9 cellular contexts compared by ENCODE assay signal in the genomic region with DNA sequence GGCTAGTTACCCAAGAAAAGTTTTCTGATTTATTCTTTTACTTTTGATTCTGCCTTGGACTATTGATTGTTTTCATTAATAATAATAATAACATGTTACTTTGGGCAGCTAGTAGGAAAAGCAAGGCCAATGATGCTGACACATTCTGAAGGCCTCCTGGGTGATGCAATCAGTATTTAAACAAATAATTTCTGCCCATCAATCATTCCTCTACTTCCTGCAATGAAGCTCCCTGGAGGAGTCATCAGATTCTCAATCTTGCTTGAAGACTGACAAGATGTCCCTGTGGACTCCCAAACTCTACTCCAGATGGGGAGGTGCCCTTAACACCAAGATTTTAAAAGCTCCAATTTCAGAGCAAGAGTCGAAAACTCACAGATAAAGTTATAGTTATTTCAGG. TPM values are rescaled to one million over a fixed set of nuclear protein-coding genes. Genes with fewer than 3 reads are reported as not detected.
DNase-seq lines count a peak whose midpoint lies in the region; ATAC-seq, FAIRE-seq and TF ChIP-seq lines count a peak whose summit lies in the region.
"Had no signal": no experiment of that assay in that cellular context is flagged by ENCODE, and none has a peak within 500 bp of the region (broad histone marks: within the 10 kb centered on the region; RNA-seq: fewer than 3 reads in every experiment).

Gene SPX, plus strand, starts transcription at position 244 of the 400 bp plus-strand sequence. CDS start 177 bp downstream, outside the sequence.

- H3K4me2 ChIP-seq in H1 (ENCODE audit: insufficient read depth in 1 of 2, low read depth in 2 of 2, low read length in 2 of 2): peak within 1 kb of the TSS; percentile 67 to 86

- H2BK20ac ChIP-seq in H1 (ENCODE audit: low read length): no peak within 1 kb of the TSS

- no peaks in the 10 kb centered on the region for H3K79me2 ChIP-seq in H1 (ENCODE audit: control insufficient read depth in 1 of 2, insufficient read depth in 2 of 2, low read length in 2 of 2)

- no peak for FAIRE-seq in H1 (lab: Jason Lieb, UNC)

- H3K27ac Mint-ChIP-seq in CD8-positive, alpha-beta T cell: no peak within 1 kb of the TSS
- peak within 1 kb of the TSS in 2 of 3 experiments; percentile 60 to 64 for H3K27ac Mint-ChIP-seq in nephron

- intact Hi-C loops in CD8-positive, alpha-beta T cell (cut with DNase I, micrococcal nuclease): no loop called here

- peak within 1 kb of the TSS; percentile 54 for H2AFZ ChIP-seq in H1 (ENCODE audit: low read length)

- no peak for DNase-seq in CD8-positive, alpha-beta T cell
- DNase-seq in NB4 (ENCODE audit: low read depth) (peak; percentile 32), H1 (ENCODE audit: low read depth in 1 of 2, low spot score in 2 of 2) (no peak), hypothalamus (lab: John Stamatoyannopoulos, UW) (no peak)
- DNase-seq in activated CD4-positive, alpha-beta T cell treated with anti-CD3 and anti-CD28 coated beads, Interleukin-2, amount 50 U/mL, for 4 hours: no peak
- DNase-seq: NK-92 treated with Interleukin-12 subunit alpha and Interleukin-12 subunit beta, amount 100 ng/mL, for 24 hours had no signal

- H4K5ac ChIP-seq in H1 (ENCODE audit: insufficient read length, low read depth, low read length): no peak within 1 kb of the TSS

- H3K9ac ChIP-seq in H1 (replicated peaks in 1 of 4; ENCODE audit: extremely low read depth in 1 of 4, low read depth in 3 of 4, low read length in 3 of 4): peak within 1 kb of the TSS in 2 of 4 experiments; percentile 25 to 30; a peak in 3 of 7 replicates

- H3K27ac ChIP-seq in CD8-positive, alpha-beta T cell (ENCODE audit: low read depth, low read length): no peak within 1 kb of the TSS
- H3K27ac ChIP-seq in H1 (ENCODE audit: low read depth, low read length): no peak within 1 kb of the TSS

- H3K36me3 ChIP-seq in CD8-positive, alpha-beta T cell (ENCODE audit: insufficient read depth, low read length): no peaks in the 10 kb centered on the region
- no peaks in the 10 kb centered on the region for H3K36me3 ChIP-seq in H1 (ENCODE audit: control insufficient read depth in 2 of 4, insufficient read depth in 4 of 4, low read length in 3 of 4)

- peaks cover 3% of the 10 kb centered on the region for H3K27me3 ChIP-seq in CD8-positive, alpha-beta T cell (ENCODE audit: insufficient read depth, low read length)
- H3K27me3 ChIP-seq in H1 (replicated peaks in 1 of 4; ENCODE audit: control insufficient read depth in 3 of 4, extremely low read depth in 1 of 4, insufficient read depth in 3 of 4, low read length in 3 of 4): peaks cover 0 to 16% (median 9%) of the 10 kb centered on the region in 4 experiments; a peak in 5 of 7 replicates

- H3K4me3 Mint-ChIP-seq in CD8-positive, alpha-beta T cell: peak within 1 kb of the TSS; percentile 77
- H3K4me3 Mint-ChIP-seq in nephron: peak within 1 kb of the TSS; percentile 73 to 87 (median 86)

- CTCF ChIA-PET in CD8-positive, alpha-beta T cell (lab: Charles Lee): interaction anchor here (2.3 kb wide), 1 partner anchor 132 kb away, joined by 6 read pairs; the partner anchor contains the start of gene LDHB
- CTCF ChIA-PET in H1 (lab: Charles Lee; ENCODE audit: partially characterized antibody): no interaction called here

- peaks cover 4% of the 10 kb centered on the region for H3K9me3 Mint-ChIP-seq in CD8-positive, alpha-beta T cell
- peaks cover 8% of the 10 kb centered on the region for H3K9me3 Mint-ChIP-seq in nephron

- no peak within 1 kb of the TSS for H4K91ac ChIP-seq in H1 (replicated peaks; ENCODE audit: insufficient read length, low read length)

- H3K79me1 ChIP-seq in H1 (ENCODE audit: low read depth, low read length): no peaks in the 10 kb centered on the region

- no peak for TF ChIP-seq CTCF in CD8-positive, alpha-beta T cell (IDR thresholded peaks at IDR 0.05)
- TF ChIP-seq CTCF in NB4 (IDR thresholded peaks at IDR 0.05; ENCODE audit: low read depth, low read length): no peak
- TF ChIP-seq CTCF in H1 (IDR thresholded peaks at IDR 0.05; ENCODE audit: control extremely low read depth in 1 of 3, insufficient read depth in 1 of 3, low read depth in 1 of 3, low read length in 3 of 3): no peak
- no peak for TF ChIP-seq CTCF in nephron (IDR thresholded peaks at IDR 0.05; ENCODE audit: unreplicated experiment in 3 of 3)

- H3K36me3 Mint-ChIP-seq in CD8-positive, alpha-beta T cell: no peaks in the 10 kb centered on the region
- H3K36me3 Mint-ChIP-seq in nephron (ENCODE audit: low read depth): no peaks in the 10 kb centered on the region

- no peak within 1 kb of the TSS for H3K14ac ChIP-seq in H1 (ENCODE audit: insufficient read length)

- peak within 1 kb of the TSS; percentile 64 for H3K4me3 ChIP-seq in CD8-positive, alpha-beta T cell (ENCODE audit: low read depth, low read length)
- no peak within 1 kb of the TSS for H3K4me3 ChIP-seq in NB4 (ENCODE audit: low read depth, low read length)
- peak within 1 kb of the TSS; percentile 51 to 75 (median 62) for H3K4me3 ChIP-seq in H1 (ENCODE audit: extremely low read depth in 1 of 4, insufficient read depth in 2 of 4, low read depth in 3 of 4, low read length in 4 of 4)

- TF ChIP-seq POLR2A in NB4 (IDR thresholded peaks at IDR 0.05; ENCODE audit: extremely low read depth, insufficient read length): no peak
- TF ChIP-seq POLR2A in H1 (IDR thresholded peaks at IDR 0.05; ENCODE audit: control extremely low read depth in 1 of 2, low read depth in 2 of 2, low read length in 2 of 2): no peak

- no peak within 1 kb of the TSS for H2BK120ac ChIP-seq in H1 (replicated peaks; ENCODE audit: low read depth, low read length)

- H4K20me1 ChIP-seq in H1 (replicated peaks in 1 of 2; ENCODE audit: control insufficient read depth in 1 of 2, insufficient read depth in 2 of 2, low read length in 2 of 2): no peaks in the 10 kb centered on the region

- TF ChIP-seq RAD21 in H1 (IDR thresholded peaks at IDR 0.05 in 1 of 2, conservative IDR thresholded peaks at IDR 0.05 in 1 of 2; ENCODE audit: low read depth in 2 of 2, low read length in 2 of 2): no peak

- H3K23ac ChIP-seq in H1 (ENCODE audit: insufficient read length): no peak within 1 kb of the TSS

- no peak within 1 kb of the TSS for H2BK15ac ChIP-seq in H1 (ENCODE audit: low read length)

- H3K27me3 Mint-ChIP-seq in CD8-positive, alpha-beta T cell (ENCODE audit: low read depth): peaks cover 24% of the 10 kb centered on the region
- peaks cover 40% of the 10 kb centered on the region for H3K27me3 Mint-ChIP-seq in nephron (ENCODE audit: low read depth)

- POLR2A ChIA-PET in CD8-positive, alpha-beta T cell (lab: Charles Lee): interaction anchor here (1.0 kb wide), 1 partner anchor 43 kb away, joined by 3 read pairs; no protein-coding TSS in a partner anchor
- POLR2A ChIA-PET in H1 (lab: Charles Lee; ENCODE audit: partially characterized antibody): interaction anchor here (1.4 to 2.8 kb wide), 4 partner anchors 25 to 132 kb away, joined by 3 to 18 read pairs (median 7); partner anchors contain the start of genes GOLT1B and RECQL

- H2BK12ac ChIP-seq in H1 (ENCODE audit: low read depth, low read length): no peak within 1 kb of the TSS

- no peak within 1 kb of the TSS for H2BK5ac ChIP-seq in H1 (ENCODE audit: low read depth, low read length)

- no peak within 1 kb of the TSS for H3K56ac ChIP-seq in H1 (replicated peaks; ENCODE audit: insufficient read length, low read depth, low read length)

- H3K23me2 ChIP-seq in H1 (ENCODE audit: low read depth, low read length): peaks cover 6% of the 10 kb centered on the region; the same call in 1 of the 2 replicates

- H3K4ac ChIP-seq in H1 (replicated peaks; ENCODE audit: insufficient read length, low read depth, low read length): no peak within 1 kb of the TSS

- H3K9me3 ChIP-seq in CD8-positive, alpha-beta T cell (ENCODE audit: low read length): no peaks in the 10 kb centered on the region
- no peaks in the 10 kb centered on the region for H3K9me3 ChIP-seq in H1 (ENCODE audit: insufficient read depth in 2 of 2, low read depth in 1 of 2, low read length in 1 of 2)

- no peak within 1 kb of the TSS for H3K18ac ChIP-seq in H1 (ENCODE audit: extremely low read depth, low read length)

- peaks cover 8% of the 10 kb centered on the region for H3K4me1 ChIP-seq in CD8-positive, alpha-beta T cell (ENCODE audit: insufficient read depth, low read length)
- H3K4me1 ChIP-seq in H1 (replicated peaks in 1 of 4; ENCODE audit: control insufficient read depth in 3 of 4, insufficient read depth in 4 of 4, low read length in 3 of 4): peaks cover 0 to 4% (median 0%) of the 10 kb centered on the region in 4 experiments; a peak in 1 of 7 replicates

- no peak within 1 kb of the TSS for H4K8ac ChIP-seq in H1 (ENCODE audit: extremely low read depth, insufficient read depth, low read length)

- TF ChIP-seq EP300 in H1 (IDR thresholded peaks at IDR 0.05; ENCODE audit: borderline replicate concordance in 1 of 2, low read depth in 2 of 2, low read length in 2 of 2): no peak

- H3K4me1 Mint-ChIP-seq in CD8-positive, alpha-beta T cell (ENCODE audit: low read depth): peaks cover 9% of the 10 kb centered on the region
- peaks cover 31% of the 10 kb centered on the region for H3K4me1 Mint-ChIP-seq in nephron

- ATAC-seq in CD8-positive, alpha-beta T cell: no peak
- ATAC-seq in GM21423 (IDR thresholded peaks at IDR 0.05; ENCODE audit: unreplicated experiment) (no peak), GM19395 (IDR thresholded peaks at IDR 0.05; ENCODE audit: unreplicated experiment) (no peak)

- no peak within 1 kb of the TSS for H2AK5ac ChIP-seq in H1 (ENCODE audit: low read depth, low read length)

- 100% methylated on average over 1 of the region's 1 CpG; no CpG with 5 or more reads in 1 of the 2 experiments for WGBS in H1 (ENCODE audit: extremely low coverage in 1 of 2, insufficient coverage in 1 of 2, insufficient read length in 1 of 2, insufficient replicate concordance in 2 of 2, low coverage in 1 of 2, low lambda C conversion rate in 2 of 2, missing lambda C conversion rate in 1 of 2), 2 experiments

TF ChIP-seq in H1, 55 proteins besides CTCF, POLR2A, EP300 and RAD21:
- TF ChIP-seq BACH1 (IDR thresholded peaks at IDR 0.05; ENCODE audit: low read length) (no peak), CEBPB (IDR thresholded peaks at IDR 0.05; ENCODE audit: low read depth, low read length) (0 out of 2 replicates have a peak, but pooled peaks have one; percentile 15)

RNA-seq across cellular contexts. Expression of gene SPX, which starts in this region (rescaled TPM):
- total RNA-seq in CD8-positive, alpha-beta T cell: not detected
- 0.29 and 1.3 TPM in 2 replicates for total RNA-seq in H1 (2021; fragmentation: NEBNext Ultra II Directional; extraction: Animal tissue kit (Norgen Biotek cat#: 25700))
- polyA plus RNA-seq in H1 (2011; rRNA removed): 0.38 and 1.2 TPM in 2 replicates
- 0.81 TPM for polyA plus RNA-seq in H1 (2011; cell fraction: cytosol; rRNA removed)
- polyA plus RNA-seq in H1 (2011; cell fraction: nucleus; rRNA removed): 0.14 TPM
- 0.24 to 0.55 TPM (median 0.40 TPM) in 4 replicates for polyA plus RNA-seq in H1 (2012, experiment 1 of 2)
- not detected for polyA plus RNA-seq in H1 (2012, experiment 2 of 2)
- polyA plus RNA-seq in H1 (2013, experiment 1 of 2): 0.49 TPM
- 0.64 TPM for polyA plus RNA-seq in H1 (2013, experiment 2 of 2)
- 0.34 and 0.47 TPM in 2 replicates for polyA minus RNA-seq in H1 (2011; rRNA and poly(A)+ RNA removed)
- not detected for polyA minus RNA-seq in H1 (2011; cell fraction: cytosol; rRNA and poly(A)+ RNA removed)
- polyA minus RNA-seq in H1 (2011; cell fraction: nucleus; rRNA and poly(A)+ RNA removed): 0.90 TPM
